Comparison of ENCODE assay signal across 17 cellular contexts in the genomic region with DNA sequence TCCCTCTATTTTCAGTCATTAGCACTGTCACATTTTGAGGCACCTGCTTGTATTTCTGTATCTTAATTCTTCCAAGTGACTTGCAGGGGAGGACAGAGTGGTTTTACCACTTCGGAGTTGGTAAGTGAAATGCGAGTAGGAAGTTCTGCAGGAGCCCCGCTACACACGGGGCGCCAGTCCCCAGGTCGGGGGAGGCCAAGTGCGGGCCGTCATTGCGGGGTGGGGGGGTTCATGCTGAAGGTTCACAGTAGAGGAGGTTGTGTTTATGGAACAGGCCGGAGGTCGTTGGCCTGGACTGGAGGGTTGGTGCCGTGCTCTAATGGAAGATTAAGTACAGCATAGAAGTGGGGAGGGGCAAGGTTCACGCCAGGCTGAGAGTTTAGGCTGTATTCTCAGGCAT. TPM values are rescaled to one million over a fixed set of nuclear protein-coding genes. Genes with fewer than 3 reads are reported as not detected.
DNase-seq lines count a peak whose midpoint lies in the region; ATAC-seq and TF ChIP-seq lines count a peak whose summit lies in the region.
"Had no signal": no experiment of that assay in that cellular context is flagged by ENCODE, and none has a peak within 500 bp of the region (broad histone marks: within the 10 kb centered on the region; RNA-seq: fewer than 3 reads in every experiment).

No MANE protein-coding gene starts in this region.

- DNase-seq in MM.1S = no peak
- no peak for DNase-seq in WTC11 (ENCODE audit: low spot score)
- no peak for DNase-seq in memory B cell (ENCODE audit: low spot score in 2 of 2)
- no peak for DNase-seq in right lobe of liver
- DNase-seq in OCI-M1 (lab: John Stamatoyannopoulos, UW) = no peak
- DNase-seq in cerebellum (ENCODE audit: low spot score) = no peak
- DNase-seq in T-helper 1 cell = no peak
- DNase-seq: AML-193; CD4-positive, alpha-beta memory T cell; DMS153; DMS79; GDM1; HFFc6; IMR-90 had no signal

- peak overlapping the region; percentile 69; the same call in 1 of the 2 replicates for H3K4me2 ChIP-seq in MM.1S (ENCODE audit: low read depth, low read length)
- H3K4me2 ChIP-seq: A549 had no signal

- CTCF ChIA-PET in WTC11 (lab: Charles Lee) = no interaction called here

- peaks cover 4% of the 10 kb centered on the region; the same call in 1 of the 2 replicates for H3K9me3 Mint-ChIP-seq in WTC11
- H3K9me3 Mint-ChIP-seq in memory B cell = no peaks in the 10 kb centered on the region
- H3K9me3 Mint-ChIP-seq: HFFc6 had no signal

- POLR2A ChIA-PET in WTC11 (lab: Charles Lee) = no interaction called here

- no peaks in the 10 kb centered on the region for H4K20me1 ChIP-seq in MM.1S (ENCODE audit: insufficient read depth, low read length)

- H3K27ac ChIP-seq in MM.1S (ENCODE audit: low read length) (peak overlapping the region; percentile 93), right lobe of liver (no peak overlapping the region)
- H3K27ac ChIP-seq: A549 had no signal

- 0 out of 2 replicates have a peak, but pooled peaks cover 4% of the 10 kb centered on the region for H3K79me2 ChIP-seq in MM.1S (ENCODE audit: low read length)

- no peaks in the 10 kb centered on the region for H3K27me3 ChIP-seq in MM.1S (replicated peaks; ENCODE audit: insufficient read depth, low read length)
- no peaks in the 10 kb centered on the region for H3K27me3 ChIP-seq in right lobe of liver

- intact Hi-C loops in right lobe of liver (cut with DNase I) = no loop called here

- H3F3A ChIP-seq in MM.1S (ENCODE audit: insufficient read depth, low read length) = peaks cover 21% of the 10 kb centered on the region

- H3K27me3 Mint-ChIP-seq in WTC11 (ENCODE audit: low read depth) (no peaks in the 10 kb centered on the region), memory B cell (no peaks in the 10 kb centered on the region)
- H3K27me3 Mint-ChIP-seq: CD4-positive, alpha-beta memory T cell had no signal

- H3K9me3 ChIP-seq in MM.1S (replicated peaks; ENCODE audit: insufficient read depth, low read length) (no peaks in the 10 kb centered on the region), right lobe of liver (no peaks in the 10 kb centered on the region)
- H3K9me3 ChIP-seq: A549 had no signal

- H2AFZ ChIP-seq in MM.1S (ENCODE audit: low read length) = no peak overlapping the region

- no peak for TF ChIP-seq POLR2A in right lobe of liver (IDR thresholded peaks at IDR 0.05)

- peak overlapping the region; percentile 77; the same call in 1 of the 2 replicates for H3K9ac ChIP-seq in MM.1S (ENCODE audit: low read length)

- no peak overlapping the region for H3K4me3 ChIP-seq in MM.1S (ENCODE audit: low read length)
- no peak overlapping the region for H3K4me3 ChIP-seq in right lobe of liver
- H3K4me3 ChIP-seq: A549, K562 had no signal

- H3K27ac Mint-ChIP-seq in WTC11 (peak overlapping the region; percentile 48; the same call in 1 of the 2 replicates), memory B cell (peak overlapping the region; percentile 73)
- H3K27ac Mint-ChIP-seq: HFFc6 had no signal

- 86% methylated on average over 7 of the region's 13 CpGs for WGBS in right lobe of liver (ENCODE audit: insufficient coverage, low coverage, low lambda C conversion rate, missing lambda C conversion rate)

- H3K36me3 ChIP-seq in MM.1S (replicated peaks; ENCODE audit: insufficient read depth, low read length) (peaks cover 25% of the 10 kb centered on the region), right lobe of liver (peaks cover 0 to 5% (median 0%) of the 10 kb centered on the region in 4 donors)

- ATAC-seq in WTC11 (no peak), memory B cell (ENCODE audit: low read depth) (no peak), right lobe of liver (no peak)
- ATAC-seq: A549, HCT116 had no signal

- peaks cover 28% of the 10 kb centered on the region for H3K4me1 ChIP-seq in MM.1S (ENCODE audit: low read length)
- H3K4me1 ChIP-seq in right lobe of liver = no peaks in the 10 kb centered on the region
- H3K4me1 ChIP-seq: A549 had no signal

- no peaks in the 10 kb centered on the region for H3K9me2 ChIP-seq in MM.1S (replicated peaks; ENCODE audit: insufficient read depth, low read length)

- no peak for TF ChIP-seq CTCF in MM.1S (IDR thresholded peaks at IDR 0.05; ENCODE audit: low read length)
- no peak for TF ChIP-seq CTCF in WTC11 (IDR thresholded peaks at IDR 0.05)
- TF ChIP-seq CTCF in right lobe of liver (IDR thresholded peaks at IDR 0.05) = no peak

- peaks cover 15% of the 10 kb centered on the region for H3K4me1 Mint-ChIP-seq in WTC11
- H3K4me1 Mint-ChIP-seq in memory B cell = peaks cover 23% of the 10 kb centered on the region

- H3K36me3 Mint-ChIP-seq in WTC11 = peaks cover 39% of the 10 kb centered on the region
- peaks cover 53% of the 10 kb centered on the region for H3K36me3 Mint-ChIP-seq in memory B cell

- H3K4me3 Mint-ChIP-seq in WTC11 (no peak overlapping the region), memory B cell (no peak overlapping the region)
- H3K4me3 Mint-ChIP-seq: CD4-positive, alpha-beta memory T cell; HFFc6 had no signal

TF ChIP-seq in WTC11, 78 proteins besides CTCF, POLR2A, EP300 and RAD21 (continues in another document):
- TF ChIP-seq ETV6 (CRISPR knock-in tag; IDR thresholded peaks at IDR 0.05) (no peak), NFYB (CRISPR knock-in tag; conservative IDR thresholded peaks at IDR 0.05; ENCODE audit: low read depth) (no peak), ZNF671 (CRISPR knock-in tag; IDR thresholded peaks at IDR 0.05) (no peak), ATF1 (CRISPR knock-in tag; IDR thresholded peaks at IDR 0.05) (no peak), TEAD4 (CRISPR knock-in tag; IDR thresholded peaks at IDR 0.05) (no peak), FOXK1 (CRISPR knock-in tag; IDR thresholded peaks at IDR 0.05) (no peak), HMGA2 (CRISPR knock-in tag; IDR thresholded peaks at IDR 0.05) (no peak), SOX15 (CRISPR knock-in tag; IDR thresholded peaks at IDR 0.05) (no peak), TEAD1 (CRISPR knock-in tag; IDR thresholded peaks at IDR 0.05) (no peak)
- TF ChIP-seq, protein P1, sequence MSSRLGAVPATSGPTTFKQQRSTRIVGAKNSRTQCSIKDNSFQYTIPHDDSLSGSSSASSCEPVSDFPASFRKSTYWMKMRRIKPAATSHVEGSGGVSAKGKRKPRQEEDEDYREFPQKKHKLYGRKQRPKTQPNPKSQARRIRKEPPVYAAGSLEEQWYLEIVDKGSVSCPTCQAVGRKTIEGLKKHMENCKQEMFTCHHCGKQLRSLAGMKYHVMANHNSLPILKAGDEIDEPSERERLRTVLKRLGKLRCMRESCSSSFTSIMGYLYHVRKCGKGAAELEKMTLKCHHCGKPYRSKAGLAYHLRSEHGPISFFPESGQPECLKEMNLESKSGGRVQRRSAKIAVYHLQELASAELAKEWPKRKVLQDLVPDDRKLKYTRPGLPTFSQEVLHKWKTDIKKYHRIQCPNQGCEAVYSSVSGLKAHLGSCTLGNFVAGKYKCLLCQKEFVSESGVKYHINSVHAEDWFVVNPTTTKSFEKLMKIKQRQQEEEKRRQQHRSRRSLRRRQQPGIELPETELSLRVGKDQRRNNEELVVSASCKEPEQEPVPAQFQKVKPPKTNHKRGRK (CRISPR knock-in tag; IDR thresholded peaks at IDR 0.05; ENCODE audit: borderline replicate concordance) = no peak
- TF ChIP-seq, protein P2, sequence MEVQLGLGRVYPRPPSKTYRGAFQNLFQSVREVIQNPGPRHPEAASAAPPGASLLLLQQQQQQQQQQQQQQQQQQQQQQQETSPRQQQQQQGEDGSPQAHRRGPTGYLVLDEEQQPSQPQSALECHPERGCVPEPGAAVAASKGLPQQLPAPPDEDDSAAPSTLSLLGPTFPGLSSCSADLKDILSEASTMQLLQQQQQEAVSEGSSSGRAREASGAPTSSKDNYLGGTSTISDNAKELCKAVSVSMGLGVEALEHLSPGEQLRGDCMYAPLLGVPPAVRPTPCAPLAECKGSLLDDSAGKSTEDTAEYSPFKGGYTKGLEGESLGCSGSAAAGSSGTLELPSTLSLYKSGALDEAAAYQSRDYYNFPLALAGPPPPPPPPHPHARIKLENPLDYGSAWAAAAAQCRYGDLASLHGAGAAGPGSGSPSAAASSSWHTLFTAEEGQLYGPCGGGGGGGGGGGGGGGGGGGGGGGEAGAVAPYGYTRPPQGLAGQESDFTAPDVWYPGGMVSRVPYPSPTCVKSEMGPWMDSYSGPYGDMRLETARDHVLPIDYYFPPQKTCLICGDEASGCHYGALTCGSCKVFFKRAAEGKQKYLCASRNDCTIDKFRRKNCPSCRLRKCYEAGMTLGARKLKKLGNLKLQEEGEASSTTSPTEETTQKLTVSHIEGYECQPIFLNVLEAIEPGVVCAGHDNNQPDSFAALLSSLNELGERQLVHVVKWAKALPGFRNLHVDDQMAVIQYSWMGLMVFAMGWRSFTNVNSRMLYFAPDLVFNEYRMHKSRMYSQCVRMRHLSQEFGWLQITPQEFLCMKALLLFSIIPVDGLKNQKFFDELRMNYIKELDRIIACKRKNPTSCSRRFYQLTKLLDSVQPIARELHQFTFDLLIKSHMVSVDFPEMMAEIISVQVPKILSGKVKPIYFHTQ (CRISPR knock-in tag; IDR thresholded peaks at IDR 0.05) = no peak
- TF ChIP-seq, protein P3, sequence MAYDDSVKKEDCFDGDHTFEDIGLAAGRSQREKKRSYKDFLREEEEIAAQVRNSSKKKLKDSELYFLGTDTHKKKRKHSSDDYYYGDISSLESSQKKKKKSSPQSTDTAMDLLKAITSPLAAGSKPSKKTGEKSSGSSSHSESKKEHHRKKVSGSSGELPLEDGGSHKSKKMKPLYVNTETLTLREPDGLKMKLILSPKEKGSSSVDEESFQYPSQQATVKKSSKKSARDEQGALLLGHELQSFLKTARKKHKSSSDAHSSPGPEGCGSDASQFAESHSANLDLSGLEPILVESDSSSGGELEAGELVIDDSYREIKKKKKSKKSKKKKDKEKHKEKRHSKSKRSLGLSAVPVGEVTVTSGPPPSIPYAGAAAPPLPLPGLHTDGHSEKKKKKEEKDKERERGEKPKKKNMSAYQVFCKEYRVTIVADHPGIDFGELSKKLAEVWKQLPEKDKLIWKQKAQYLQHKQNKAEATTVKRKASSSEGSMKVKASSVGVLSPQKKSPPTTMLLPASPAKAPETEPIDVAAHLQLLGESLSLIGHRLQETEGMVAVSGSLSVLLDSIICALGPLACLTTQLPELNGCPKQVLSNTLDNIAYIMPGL (CRISPR knock-in tag; IDR thresholded peaks at IDR 0.05) = no peak

RNA-seq across cellular contexts. Expression of a gene that starts 44.0 kb away (rescaled TPM):
- 0.33 to 0.69 TPM (median 0.39 TPM) in 3 replicates for total RNA-seq in WTC11 (2021)
- total RNA-seq in right lobe of liver = under 1 TPM; 0.19 to 0.37 (median 0.27) TPM
- total RNA-seq in cerebellum = 13.4 TPM

RNA-seq across cellular contexts. Expression of a gene that starts 45.0 kb away (rescaled TPM):
- total RNA-seq in WTC11 (2021) (3.0 to 6.5 TPM (median 5.6 TPM) in 3 replicates), right lobe of liver (10 to 100 TPM in 2 of 6 experiments, 1 to 10 TPM in 4; 3.9 to 19.0 (median 6.0) TPM), cerebellum (14.2 TPM)
